18 cellular contexts compared by ENCODE assay signal in the genomic region with DNA sequence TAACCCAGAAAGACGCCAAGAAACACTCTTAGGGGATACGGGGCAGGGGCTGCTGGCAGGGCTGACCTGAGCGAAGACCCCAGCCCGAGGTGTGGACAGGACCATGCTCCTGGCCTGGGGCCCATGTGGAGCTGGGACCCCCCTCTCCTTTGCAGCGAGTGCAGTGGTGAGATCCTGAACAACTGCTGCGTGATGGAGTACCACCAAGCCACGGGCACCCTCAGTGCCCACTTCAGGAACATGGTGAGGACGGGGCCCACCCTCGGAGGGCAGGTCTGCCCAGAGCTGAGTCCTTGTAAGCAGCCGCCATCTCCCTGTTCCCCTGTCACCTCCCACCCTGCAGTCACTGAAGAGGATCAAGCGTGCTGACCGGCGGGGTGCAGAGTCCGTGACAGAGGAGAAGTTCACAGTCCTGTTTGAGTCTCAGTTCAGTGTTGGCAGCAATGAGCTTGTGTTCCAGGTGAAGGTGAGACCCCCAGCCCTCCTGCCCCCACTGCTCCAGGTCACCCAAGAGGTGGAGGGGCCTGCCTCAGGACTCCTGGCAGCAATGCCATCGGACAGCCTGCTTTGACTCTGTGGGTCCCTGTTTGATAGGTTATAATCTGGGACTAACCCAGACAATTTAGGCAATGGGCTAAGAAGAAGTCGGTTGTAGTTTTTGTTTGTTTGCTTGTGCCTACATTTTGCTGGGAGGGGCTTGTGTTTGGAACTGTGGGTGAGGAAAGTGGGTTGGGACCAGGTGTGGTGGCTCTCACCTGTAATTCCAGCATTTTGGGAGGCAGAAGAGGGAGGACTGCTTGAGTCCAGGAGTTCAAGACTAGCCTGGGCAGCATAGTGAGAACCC. TPM values are rescaled to one million over a fixed set of nuclear protein-coding genes. Genes with fewer than 3 reads are reported as not detected.
DNase-seq lines count a peak whose midpoint lies in the region; TF ChIP-seq lines count a peak whose summit lies in the region.
"Had no signal": no experiment of that assay in that cellular context is flagged by ENCODE, and none has a peak within 500 bp of the region (broad histone marks: within the 10 kb centered on the region; RNA-seq: fewer than 3 reads in every experiment).

No MANE protein-coding gene starts in this region.

- peaks cover 43% of the 10 kb centered on the region for H3K4me1 Mint-ChIP-seq in activated naive CD4-positive, alpha-beta T cell treated with anti-CD3 and anti-CD28 coated beads, Interleukin-2, amount 50 U/mL, for 24 hours
- H3K4me1 Mint-ChIP-seq in activated naive CD4-positive, alpha-beta T cell treated with anti-CD3 and anti-CD28 coated beads for 36 hours (ENCODE audit: low read depth) = peaks cover 48% of the 10 kb centered on the region
- peaks cover 21% of the 10 kb centered on the region for H3K4me1 Mint-ChIP-seq in activated naive CD8-positive, alpha-beta T cell treated with anti-CD3 and anti-CD28 coated beads for 36 hours
- H3K4me1 Mint-ChIP-seq in neural progenitor cell = peaks cover 2% of the 10 kb centered on the region
- H3K4me1 Mint-ChIP-seq: B cell had no signal

- H3K27ac ChIP-seq in KOPT-K1 (ENCODE audit: low read depth, low read length, poor library complexity, severe bottlenecking) (peak overlapping the region; percentile 21), neural progenitor cell (no peak overlapping the region)

- no peak overlapping the region for H3K4me3 ChIP-seq in neural progenitor cell
- H3K4me3 ChIP-seq: MG63 had no signal

- peak overlapping the region; percentile 43 for H3K4me3 Mint-ChIP-seq in activated naive CD4-positive, alpha-beta T cell treated with anti-CD3 and anti-CD28 coated beads, Interleukin-2, amount 50 U/mL, for 24 hours
- H3K4me3 Mint-ChIP-seq in activated naive CD4-positive, alpha-beta T cell treated with anti-CD3 and anti-CD28 coated beads for 36 hours = no peak overlapping the region
- no peak overlapping the region for H3K4me3 Mint-ChIP-seq in activated naive CD8-positive, alpha-beta T cell treated with anti-CD3 and anti-CD28 coated beads for 36 hours
- no peak overlapping the region for H3K4me3 Mint-ChIP-seq in neural progenitor cell
- H3K4me3 Mint-ChIP-seq: B cell; CD8-positive, alpha-beta T cell had no signal

- H3K27me3 ChIP-seq in neural progenitor cell = no peaks in the 10 kb centered on the region
- H3K27me3 ChIP-seq: MG63 had no signal

- H3K9me3 Mint-ChIP-seq in activated naive CD4-positive, alpha-beta T cell treated with anti-CD3 and anti-CD28 coated beads, Interleukin-2, amount 50 U/mL, for 24 hours = no peaks in the 10 kb centered on the region
- no peaks in the 10 kb centered on the region for H3K9me3 Mint-ChIP-seq in activated naive CD4-positive, alpha-beta T cell treated with anti-CD3 and anti-CD28 coated beads for 36 hours
- H3K9me3 Mint-ChIP-seq in activated naive CD8-positive, alpha-beta T cell treated with anti-CD3 and anti-CD28 coated beads for 36 hours = no peaks in the 10 kb centered on the region
- H3K9me3 Mint-ChIP-seq in neural progenitor cell = no peaks in the 10 kb centered on the region
- H3K9me3 Mint-ChIP-seq: CD8-positive, alpha-beta T cell had no signal

- no peaks in the 10 kb centered on the region for H3K27me3 Mint-ChIP-seq in activated naive CD4-positive, alpha-beta T cell treated with anti-CD3 and anti-CD28 coated beads, Interleukin-2, amount 50 U/mL, for 24 hours
- no peaks in the 10 kb centered on the region for H3K27me3 Mint-ChIP-seq in activated naive CD4-positive, alpha-beta T cell treated with anti-CD3 and anti-CD28 coated beads for 36 hours (ENCODE audit: low read depth)
- H3K27me3 Mint-ChIP-seq in activated naive CD8-positive, alpha-beta T cell treated with anti-CD3 and anti-CD28 coated beads for 36 hours = no peaks in the 10 kb centered on the region
- H3K27me3 Mint-ChIP-seq in neural progenitor cell (ENCODE audit: insufficient read depth, low read depth) = peaks cover 10% of the 10 kb centered on the region
- H3K27me3 Mint-ChIP-seq: B cell had no signal

- no peaks in the 10 kb centered on the region for H3K4me1 ChIP-seq in neural progenitor cell

- no peaks in the 10 kb centered on the region for H3F3A ChIP-seq in neural progenitor cell (ENCODE audit: low read depth)

- TF ChIP-seq CTCF in neural progenitor cell (IDR thresholded peaks at IDR 0.05) = no peak

- H3K36me3 Mint-ChIP-seq in activated naive CD4-positive, alpha-beta T cell treated with anti-CD3 and anti-CD28 coated beads, Interleukin-2, amount 50 U/mL, for 24 hours = peaks cover 28% of the 10 kb centered on the region
- peaks cover 70% of the 10 kb centered on the region for H3K36me3 Mint-ChIP-seq in activated naive CD4-positive, alpha-beta T cell treated with anti-CD3 and anti-CD28 coated beads for 36 hours (ENCODE audit: low read depth)
- H3K36me3 Mint-ChIP-seq in activated naive CD8-positive, alpha-beta T cell treated with anti-CD3 and anti-CD28 coated beads for 36 hours = peaks cover 56% of the 10 kb centered on the region
- no peaks in the 10 kb centered on the region for H3K36me3 Mint-ChIP-seq in neural progenitor cell

- H3K79me2 ChIP-seq in neural progenitor cell (ENCODE audit: low read depth) = no peaks in the 10 kb centered on the region

- no peaks in the 10 kb centered on the region for H4K20me1 ChIP-seq in neural progenitor cell (ENCODE audit: low read depth)

- intact Hi-C loops in activated naive CD4-positive, alpha-beta T cell treated with anti-CD3 and anti-CD28 coated beads for 36 hours (cut with micrococcal nuclease) = no loop called here

- H3K9me3 ChIP-seq in KOPT-K1 (ENCODE audit: insufficient read depth, low read length, poor library complexity, severe bottlenecking) (no peaks in the 10 kb centered on the region), neural progenitor cell (ENCODE audit: low read depth) (no peaks in the 10 kb centered on the region)
- H3K9me3 ChIP-seq: MG63 had no signal

- no peak overlapping the region for H3K4me2 ChIP-seq in neural progenitor cell

- H3K27ac Mint-ChIP-seq in activated naive CD4-positive, alpha-beta T cell treated with anti-CD3 and anti-CD28 coated beads, Interleukin-2, amount 50 U/mL, for 24 hours = peak overlapping the region; percentile 41
- no peak overlapping the region for H3K27ac Mint-ChIP-seq in activated naive CD4-positive, alpha-beta T cell treated with anti-CD3 and anti-CD28 coated beads for 36 hours
- peak overlapping the region; percentile 70 for H3K27ac Mint-ChIP-seq in activated naive CD8-positive, alpha-beta T cell treated with anti-CD3 and anti-CD28 coated beads for 36 hours
- peak overlapping the region; percentile 53 for H3K27ac Mint-ChIP-seq in neural progenitor cell
- H3K27ac Mint-ChIP-seq: B cell had no signal

- H3K9ac ChIP-seq in neural progenitor cell = no peak overlapping the region

- CTCF ChIA-PET in activated naive CD4-positive, alpha-beta T cell treated with anti-CD3 and anti-CD28 coated beads for 36 hours (lab: Charles Lee) = interaction anchor here (0.6 to 0.7 kb wide), 2 partner anchors 82 to 98 kb away, joined by 3 to 5 read pairs; no protein-coding TSS in a partner anchor

- DNase-seq in activated naive CD4-positive, alpha-beta T cell treated with anti-CD3 and anti-CD28 coated beads for 36 hours = no peak
- no peak for DNase-seq in activated naive CD8-positive, alpha-beta T cell treated with anti-CD3 and anti-CD28 coated beads for 36 hours
- no peak for DNase-seq in neural progenitor cell (ENCODE audit: low spot score)
- no peak for DNase-seq in dermis blood vessel endothelial cell
- DNase-seq in activated gamma-delta T cell treated with Interleukin-2 at 50 U/mL for 16 hours = no peak
- DNase-seq in AG08396 (ENCODE audit: low spot score) = no peak
- DNase-seq: CD8-positive, alpha-beta T cell; DMS79; Karpas-422; MG63; NCI-H1092; NCI-H1694 treated with DMSO at 0.1 percent for 48 hours; NCI-H2107; NCI-H2227 treated with DMSO at 0.1 percent for 48 hours; NCI-H524 treated with DMSO at 0.1 percent for 48 hours had no signal

- H3K36me3 ChIP-seq in KOPT-K1 (ENCODE audit: insufficient read depth, low read length) (peaks cover 90% of the 10 kb centered on the region), neural progenitor cell (no peaks in the 10 kb centered on the region)
- H3K36me3 ChIP-seq: MG63 had no signal

- no peak overlapping the region for H2AFZ ChIP-seq in neural progenitor cell (replicated peaks)

RNA-seq across cellular contexts. Expression of a gene that starts 16.1 kb away (rescaled TPM):
- total RNA-seq in activated naive CD4-positive, alpha-beta T cell treated with anti-CD3 and anti-CD28 coated beads for 36 hours = 100 to 1,000 TPM; 165 to 174 TPM
- 100 to 1,000 TPM; 116 to 121 TPM for total RNA-seq in activated naive CD8-positive, alpha-beta T cell treated with anti-CD3 and anti-CD28 coated beads for 36 hours
- total RNA-seq in neural progenitor cell (ENCODE audit: low replicate concordance) (6.7 and 10.0 TPM in 2 replicates), dermis blood vessel endothelial cell (51.4 and 60.2 TPM in 2 replicates)

RNA-seq across cellular contexts. Expression of a gene that starts 28.2 kb away (rescaled TPM):
- 100 to 1,000 TPM; 185 to 192 TPM for total RNA-seq in activated naive CD4-positive, alpha-beta T cell treated with anti-CD3 and anti-CD28 coated beads for 36 hours
- 10 to 100 TPM; 60.7 to 68.6 TPM for total RNA-seq in activated naive CD8-positive, alpha-beta T cell treated with anti-CD3 and anti-CD28 coated beads for 36 hours
- total RNA-seq in neural progenitor cell (ENCODE audit: low replicate concordance) (90.7 and 96.4 TPM in 2 replicates), dermis blood vessel endothelial cell (46.3 and 46.8 TPM in 2 replicates)
